In genomic region chr1:115717541-115717940, GRCh38 we compare ENCODE assay signal across 9 cellular contexts. TPM values are rescaled to one million over a fixed set of nuclear protein-coding genes. Genes with fewer than 3 reads are reported as not detected.
DNase-seq lines count a peak whose midpoint lies in the region; TF ChIP-seq lines count a peak whose summit lies in the region.
"Had no signal": no experiment of that assay in that cellular context is flagged by ENCODE, and none has a peak within 500 bp of the region (broad histone marks: within the 10 kb centered on the region; RNA-seq: fewer than 3 reads in every experiment).

No MANE protein-coding gene starts in this region.

- H3F3A ChIP-seq in OCI-LY1 (ENCODE audit: insufficient read depth, low read length) = no peaks in the 10 kb centered on the region

- H2AFZ ChIP-seq in OCI-LY1 (ENCODE audit: low read length) = no peak overlapping the region

- no peaks in the 10 kb centered on the region for H3K9me3 Mint-ChIP-seq in nephron progenitor cell
- no peaks in the 10 kb centered on the region for H3K9me3 Mint-ChIP-seq in T-helper 2 cell treated with Interferon-gamma antibody and Interleukin-4, amounts not matched to agents 5 μg/mL and 100 μg/mL, for 36 hours
- H3K9me3 Mint-ChIP-seq: central memory CD8-positive, alpha-beta T cell had no signal

- H3K36me3 Mint-ChIP-seq in nephron progenitor cell (ENCODE audit: low read depth) = no peaks in the 10 kb centered on the region
- H3K36me3 Mint-ChIP-seq in T-helper 2 cell treated with Interferon-gamma antibody and Interleukin-4, amounts not matched to agents 5 μg/mL and 100 μg/mL, for 36 hours (ENCODE audit: low read depth) = no peaks in the 10 kb centered on the region

- no peak overlapping the region for H3K4me3 Mint-ChIP-seq in nephron progenitor cell
- no peak overlapping the region for H3K4me3 Mint-ChIP-seq in T-helper 2 cell treated with Interferon-gamma antibody and Interleukin-4, amounts not matched to agents 5 μg/mL and 100 μg/mL, for 36 hours
- H3K4me3 Mint-ChIP-seq: central memory CD8-positive, alpha-beta T cell had no signal

- no peaks in the 10 kb centered on the region for H4K20me1 ChIP-seq in OCI-LY1 (ENCODE audit: insufficient read depth, low read length)

- H3K27me3 ChIP-seq in OCI-LY1 (ENCODE audit: insufficient read depth, low read length) = no peaks in the 10 kb centered on the region

- no peaks in the 10 kb centered on the region for H3K9me3 ChIP-seq in OCI-LY1 (ENCODE audit: low read length)

- H3K27ac ChIP-seq in OCI-LY1 (ENCODE audit: low read depth, low read length, poor library complexity, severe bottlenecking) = no peak overlapping the region

- no peaks in the 10 kb centered on the region for H3K9me2 ChIP-seq in OCI-LY1 (ENCODE audit: low read depth, low read length)

- no peak overlapping the region for H3K4me2 ChIP-seq in OCI-LY1 (ENCODE audit: low read length)

- H3K4me1 Mint-ChIP-seq in nephron progenitor cell = peaks cover 33% of the 10 kb centered on the region
- H3K4me1 Mint-ChIP-seq in T-helper 2 cell treated with Interferon-gamma antibody and Interleukin-4, amounts not matched to agents 5 μg/mL and 100 μg/mL, for 36 hours (ENCODE audit: low read depth) = peaks cover 5% of the 10 kb centered on the region
- H3K4me1 Mint-ChIP-seq: central memory CD8-positive, alpha-beta T cell had no signal

- H3K4me3 ChIP-seq in OCI-LY1 (ENCODE audit: low read depth, low read length, poor library complexity, severe bottlenecking) = no peak overlapping the region

- no peak overlapping the region for H3K9ac ChIP-seq in OCI-LY1 (ENCODE audit: low read length)

- TF ChIP-seq CTCF in OCI-LY1 (IDR thresholded peaks at IDR 0.05; ENCODE audit: low read length) = peak; percentile 55; the same call in 1 of the 2 replicates
- peak; percentile 56 for TF ChIP-seq CTCF in nephron progenitor cell (IDR thresholded peaks at IDR 0.05)

- DNase-seq in stimulated activated CD4-positive, alpha-beta T cell treated with anti-CD3 and anti-CD28 coated beads, Interleukin-12 subunit alpha, Interleukin-12 subunit beta, amount 100 ng/mL, for 48 hours (ENCODE audit: low read depth in 2 of 3, low spot score in 1 of 3) = peak in 2 of 3 donors; percentile 6 to 10
- DNase-seq in stimulated activated CD4-positive, alpha-beta T cell treated with anti-CD3 and anti-CD28 coated beads, Interleukin-4, amount 100 ng/mL, for 4 hours = no peak
- DNase-seq in dermis microvascular lymphatic vessel endothelial cell (ENCODE audit: low read depth in 2 of 2) (peak; percentile 1 to 36), nephron progenitor cell (peak; percentile 57), hepatic stellate cell (ENCODE audit: low spot score) (no peak), germinal center (ENCODE audit: low spot score) (no peak)
- DNase-seq in T-helper 2 cell treated with Interferon-gamma antibody and Interleukin-4, amounts not matched to agents 5 μg/mL and 100 μg/mL, for 36 hours (ENCODE audit: low spot score) = no peak

- H3K79me2 ChIP-seq in OCI-LY1 (ENCODE audit: insufficient read depth, low read length) = no peaks in the 10 kb centered on the region

- no peaks in the 10 kb centered on the region for H3K27me3 Mint-ChIP-seq in nephron progenitor cell (ENCODE audit: low read depth, poor library complexity)
- peaks cover 31% of the 10 kb centered on the region for H3K27me3 Mint-ChIP-seq in T-helper 2 cell treated with Interferon-gamma antibody and Interleukin-4, amounts not matched to agents 5 μg/mL and 100 μg/mL, for 36 hours (ENCODE audit: low read depth)

- no peaks in the 10 kb centered on the region for H3K36me3 ChIP-seq in OCI-LY1 (ENCODE audit: insufficient read depth, low read length)

- H3K4me1 ChIP-seq in OCI-LY1 (ENCODE audit: insufficient read depth, low read length, severe bottlenecking) = no peaks in the 10 kb centered on the region

- H3K27ac Mint-ChIP-seq in nephron progenitor cell = no peak overlapping the region
- H3K27ac Mint-ChIP-seq in T-helper 2 cell treated with Interferon-gamma antibody and Interleukin-4, amounts not matched to agents 5 μg/mL and 100 μg/mL, for 36 hours = no peak overlapping the region

RNA-seq across cellular contexts. Expression of gene CASQ2, which starts 51.0 kb away (rescaled TPM):
- not detected in 2 replicates for total RNA-seq in dermis microvascular lymphatic vessel endothelial cell

Comparison
In these comparisons a context has a peak if more than half of its experiments do, and no peak if none do; other contexts are left out.
1. DNase-seq: peak in stimulated activated CD4-positive, alpha-beta T cell treated with anti-CD3 and anti-CD28 coated beads, Interleukin-12 subunit alpha, Interleukin-12 subunit beta, amount 100 ng/mL, for 48 hours (2 of 3), dermis microvascular lymphatic vessel endothelial cell (2 of 2) and nephron progenitor cell (single experiment); none in stimulated activated CD4-positive, alpha-beta T cell treated with anti-CD3 and anti-CD28 coated beads, Interleukin-4, amount 100 ng/mL, for 4 hours (0 of 2), hepatic stellate cell (single experiment), T-helper 2 cell treated with Interferon-gamma antibody and Interleukin-4, amounts not matched to agents 5 μg/mL and 100 μg/mL, for 36 hours (single experiment) and germinal center (single experiment).